17 cellular contexts compared by ENCODE assay signal in the genomic region with DNA sequence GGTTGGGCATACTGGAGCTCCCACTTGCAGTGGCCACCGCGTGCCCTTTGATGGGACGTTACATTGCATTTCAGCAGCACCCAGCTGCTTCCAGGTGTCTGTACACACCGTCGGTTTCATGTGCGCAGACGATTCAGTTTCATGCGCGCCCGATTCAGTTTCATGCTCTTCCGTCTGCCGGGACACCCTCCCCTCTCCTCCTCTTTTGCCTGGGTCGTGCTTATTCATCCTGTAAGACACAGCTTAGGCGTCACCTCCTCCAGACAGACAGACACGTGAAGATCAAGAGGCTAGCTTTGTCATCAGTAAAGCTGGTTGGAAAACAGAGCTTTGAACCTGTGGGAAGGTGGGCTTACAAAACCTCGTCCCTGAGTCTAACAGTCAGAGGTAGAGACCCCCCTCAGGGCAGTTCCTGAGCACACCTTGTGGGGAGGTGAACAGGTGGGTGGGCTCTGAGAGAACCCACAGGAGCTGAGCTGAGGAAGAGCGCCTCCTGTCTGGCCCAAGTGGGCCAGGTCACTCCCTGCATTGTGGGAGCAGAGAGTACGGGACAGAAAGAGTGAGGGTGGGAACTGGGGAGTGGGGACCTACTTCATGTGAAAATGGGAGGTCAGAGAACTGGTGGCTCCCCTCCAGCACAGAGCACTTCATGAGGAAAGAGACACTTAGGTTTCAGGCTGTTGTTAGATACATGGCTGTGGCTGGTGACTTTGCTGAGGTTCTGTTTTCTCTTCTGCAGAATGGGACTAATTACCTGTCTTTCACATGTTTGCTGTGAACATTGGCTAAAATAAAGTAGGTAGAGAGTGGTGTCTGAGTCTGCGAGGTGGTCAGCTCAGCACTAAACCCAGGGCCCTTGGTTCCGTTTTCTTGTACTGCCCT.
"Had no signal": no experiment of that assay in that cellular context is flagged by ENCODE, and none has a peak within 500 bp of the region (broad histone marks: within the 10 kb centered on the region; RNA-seq: fewer than 3 reads in every experiment).

No MANE protein-coding gene starts in this region.

- H3K4me3 ChIP-seq: body of pancreas, coronary artery, gastrocnemius medialis, suprapubic skin, upper lobe of left lung had no signal

- ATAC-seq: body of pancreas, gastrocnemius medialis had no signal

- H3K9me3 Mint-ChIP-seq: activated CD4-positive, alpha-beta T cell treated with anti-CD3 and anti-CD28 coated beads, Interleukin-2, amount 10 ng/mL, durations not matched to agents 24 days and 14 days; activated naive CD4-positive, alpha-beta T cell treated with anti-CD3 and anti-CD28 coated beads, Interleukin-2, amount 50 U/mL, for 72 hours; activated T-cell treated with anti-CD3 and anti-CD28 coated beads, Interleukin-2, amount 50 U/mL, for 24 hours had no signal

- H3K27ac ChIP-seq: body of pancreas, gastrocnemius medialis, suprapubic skin had no signal

- DNase-seq: activated CD4-positive, alpha-beta T cell treated with anti-CD3 and anti-CD28 coated beads, Interleukin-2, amount 10 ng/mL, durations not matched to agents 24 days and 14 days; activated effector memory CD4-positive, alpha-beta T cell treated with anti-CD3 and anti-CD28 coated beads, Interleukin-2, amount 50 U/mL, for 16 hours; activated T-cell treated with anti-CD3 and anti-CD28 coated beads, Interleukin-2, amount 50 U/mL, for 24 hours; amniotic stem cell; body of pancreas; central memory CD4-positive, alpha-beta T cell; effector CD4-positive, alpha-beta T cell; gastrocnemius medialis; right cardiac atrium; stimulated activated CD4-positive, alpha-beta T cell treated with anti-CD3 and anti-CD28 coated beads, Interleukin-2, amount 100 ng/mL, for 24 hours; stimulated activated naive CD4-positive, alpha-beta T cell treated with Interleukin-2 at 50 U/mL for 16 hours; upper lobe of left lung had no signal

- H3K36me3 Mint-ChIP-seq: activated naive CD4-positive, alpha-beta T cell treated with anti-CD3 and anti-CD28 coated beads, Interleukin-2, amount 50 U/mL, for 72 hours; mesothelial cell of epicardium had no signal

- H3K9me3 ChIP-seq: body of pancreas, gastrocnemius medialis, suprapubic skin, upper lobe of left lung had no signal

- H3K27ac Mint-ChIP-seq: activated CD4-positive, alpha-beta T cell treated with anti-CD3 and anti-CD28 coated beads, Interleukin-2, amount 10 ng/mL, durations not matched to agents 24 days and 14 days; activated T-cell treated with anti-CD3 and anti-CD28 coated beads, Interleukin-2, amount 50 U/mL, for 24 hours; mesothelial cell of epicardium; progenitor cell of endocrine pancreas had no signal

- H3K4me3 Mint-ChIP-seq: activated CD4-positive, alpha-beta T cell treated with anti-CD3 and anti-CD28 coated beads, Interleukin-2, amount 10 ng/mL, durations not matched to agents 24 days and 14 days; activated T-cell treated with anti-CD3 and anti-CD28 coated beads, Interleukin-2, amount 50 U/mL, for 24 hours; mesothelial cell of epicardium had no signal

- H3K27me3 ChIP-seq: body of pancreas, gastrocnemius medialis, suprapubic skin, upper lobe of left lung had no signal

- H3K36me3 ChIP-seq: gastrocnemius medialis, suprapubic skin, upper lobe of left lung had no signal

- H3K27me3 Mint-ChIP-seq: activated CD4-positive, alpha-beta T cell treated with anti-CD3 and anti-CD28 coated beads, Interleukin-2, amount 10 ng/mL, durations not matched to agents 24 days and 14 days; activated T-cell treated with anti-CD3 and anti-CD28 coated beads, Interleukin-2, amount 50 U/mL, for 24 hours; progenitor cell of endocrine pancreas had no signal
